9 cellular contexts compared by ENCODE assay signal in the genomic region with DNA sequence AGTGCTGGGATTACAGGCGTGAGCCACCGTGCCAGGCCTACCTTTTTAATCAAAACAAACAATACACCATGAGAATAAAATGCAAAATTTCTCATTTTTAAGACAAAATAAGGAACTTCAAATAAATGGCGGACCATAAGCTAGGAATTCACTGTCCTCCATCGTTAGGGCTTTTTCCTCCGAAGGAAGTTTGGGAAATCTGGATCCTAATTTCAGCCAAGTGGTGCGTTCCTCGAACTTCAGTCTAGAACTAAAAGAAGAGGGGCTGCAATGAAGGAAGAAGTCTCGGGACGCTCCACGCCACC. TPM values are rescaled to one million over a fixed set of nuclear protein-coding genes. Genes with fewer than 3 reads are reported as not detected.
DNase-seq lines count a peak whose midpoint lies in the region; ATAC-seq and TF ChIP-seq lines count a peak whose summit lies in the region.
"Had no signal": no experiment of that assay in that cellular context is flagged by ENCODE, and none has a peak within 500 bp of the region (broad histone marks: within the 10 kb centered on the region; RNA-seq: fewer than 3 reads in every experiment).

No MANE protein-coding gene starts in this region.

- H3K36me3 Mint-ChIP-seq in activated CD8-positive, alpha-beta T cell treated with anti-CD3 and anti-CD28 coated beads for 36 hours (ENCODE audit: low read depth) = no peaks in the 10 kb centered on the region

- TF ChIP-seq POLR2A in HCT116 (IDR thresholded peaks at IDR 0.05; ENCODE audit: borderline replicate concordance, extremely low read depth, insufficient read depth, insufficient read length) (no peak), spleen (IDR thresholded peaks at IDR 0.05) (no peak)

- H2AFZ ChIP-seq in HCT116 (ENCODE audit: low read depth, low read length, poor library complexity, severe bottlenecking) = peak overlapping the region; percentile 87

- H3K27me3 ChIP-seq in HCT116 (ENCODE audit: insufficient read depth, low read length) (no peaks in the 10 kb centered on the region), right cardiac atrium (ENCODE audit: control insufficient read depth, insufficient read depth) (no peaks in the 10 kb centered on the region), spleen (replicated peaks in 1 of 7) (peaks cover 0 to 4% (median 0%) of the 10 kb centered on the region in 7 donors)

- H3K36me3 ChIP-seq in HCT116 (ENCODE audit: control insufficient read depth in 1 of 2, insufficient read depth in 2 of 2, low read length in 2 of 2) (no peaks in the 10 kb centered on the region), spleen (no peaks in the 10 kb centered on the region)

- no peaks in the 10 kb centered on the region for H3K27me3 Mint-ChIP-seq in activated CD8-positive, alpha-beta T cell treated with anti-CD3 and anti-CD28 coated beads for 36 hours

- peaks cover 37% of the 10 kb centered on the region for H3K79me2 ChIP-seq in HCT116 (ENCODE audit: insufficient read depth, low read length)

- H3K27ac ChIP-seq in HCT116 (ENCODE audit: low read depth, low read length) (peak overlapping the region; percentile 78), right cardiac atrium (ENCODE audit: low read length) (peak overlapping the region; percentile 70), spleen (peak overlapping the region in 7 of 8 donors; percentile 84 to 93 (median 91))

- H3K4me3 ChIP-seq in HCT116 (replicated peaks in 1 of 2; ENCODE audit: low read depth in 1 of 2, low read length in 2 of 2) = no peak overlapping the region
- peak overlapping the region; percentile 27 for H3K4me3 ChIP-seq in right cardiac atrium (ENCODE audit: low read length)
- H3K4me3 ChIP-seq in spleen = peak overlapping the region; percentile 54 to 86 (median 76)

- H3K9me3 Mint-ChIP-seq in activated CD8-positive, alpha-beta T cell treated with anti-CD3 and anti-CD28 coated beads for 36 hours = no peaks in the 10 kb centered on the region

- CTCF ChIA-PET in HCT116 (lab: Charles Lee) = interaction anchor here (1.0 to 1.4 kb wide), 2 partner anchors 17 to 19 kb away, joined by 3 to 4 read pairs; no protein-coding TSS in a partner anchor
- CTCF ChIA-PET in activated CD8-positive, alpha-beta T cell treated with anti-CD3 and anti-CD28 coated beads for 36 hours (lab: Charles Lee) = interaction anchor here (0.6 to 2.1 kb wide), 8 partner anchors 12 to 848 kb away, joined by 3 to 9 read pairs (median 3); no protein-coding TSS in a partner anchor

- peaks cover 27% of the 10 kb centered on the region for H3K4me1 Mint-ChIP-seq in activated CD8-positive, alpha-beta T cell treated with anti-CD3 and anti-CD28 coated beads for 36 hours (ENCODE audit: low read depth)

- BruUV-seq in HCT116 (replicated peaks; lab: Mats Ljungman, UMichigan) = no TSS peak

- H3K9me3 ChIP-seq in HCT116 (ENCODE audit: control insufficient read depth in 1 of 2, insufficient read depth in 1 of 2, low read depth in 1 of 2, low read length in 2 of 2) = no peaks in the 10 kb centered on the region
- H3K9me3 ChIP-seq in right cardiac atrium (ENCODE audit: control insufficient read depth, low read length) = no peaks in the 10 kb centered on the region
- no peaks in the 10 kb centered on the region for H3K9me3 ChIP-seq in spleen

- 31% methylated on average over 10 of the region's 10 CpGs for WGBS in right cardiac atrium
- WGBS in spleen, 5 donors = 35 to 47% (median 39%) methylated on average over 10 of the region's 10 CpGs

- no peak for DNase-seq in HCT116 (ENCODE audit: low read depth, low spot score)
- DNase-seq in activated CD8-positive, alpha-beta T cell treated with anti-CD3 and anti-CD28 coated beads for 36 hours = no peak
- no peak for DNase-seq in right cardiac atrium
- DNase-seq in spleen = no peak
- DNase-seq in SKM-1 (lab: John Stamatoyannopoulos, UW; ENCODE audit: unreplicated experiment) = no peak
- no peak for DNase-seq in activated gamma-delta T cell treated with Interleukin-2 at 50 U/mL for 16 hours
- no peak for DNase-seq in hepatic stellate cell (ENCODE audit: low spot score)

- H3K4me3 Mint-ChIP-seq in activated CD8-positive, alpha-beta T cell treated with anti-CD3 and anti-CD28 coated beads for 36 hours = peak overlapping the region; percentile 88

- POLR2A ChIA-PET in HCT116 (lab: Charles Lee) = interaction anchor here (1.3 to 1.5 kb wide), 2 partner anchors 18 to 324 kb away, joined by 6 to 7 read pairs; no protein-coding TSS in a partner anchor
- POLR2A ChIA-PET in activated CD8-positive, alpha-beta T cell treated with anti-CD3 and anti-CD28 coated beads for 36 hours (lab: Charles Lee) = interaction anchor here (1.5 to 1.7 kb wide), 2 partner anchors 25 to 103 kb away, joined by 4 to 8 read pairs; partner anchors contain the start of genes NUSAP1 and OIP5

- no peaks in the 10 kb centered on the region for H3K9me2 ChIP-seq in HCT116 (ENCODE audit: insufficient read depth)

- peak; percentile 18; the same call in 1 of the 2 replicates for TF ChIP-seq RAD21 in HCT116 (IDR thresholded peaks at IDR 0.05; ENCODE audit: low read depth)

- peak overlapping the region; percentile 78 for H3K4me2 ChIP-seq in HCT116 (ENCODE audit: low read length)

- peak overlapping the region; percentile 93 for H3K27ac Mint-ChIP-seq in activated CD8-positive, alpha-beta T cell treated with anti-CD3 and anti-CD28 coated beads for 36 hours

- RAD21 ChIA-PET in HCT116 (lab: Charles Lee; ENCODE audit: low non-redundant PET in 1 of 2, low total read pairs in 2 of 2, uncharacterized antibody in 2 of 2, unreplicated experiment in 2 of 2) = interaction anchor here in 1 of 2 experiments (1.3 kb wide), 1 partner anchor 19 kb away, joined by 8 read pairs; no protein-coding TSS in a partner anchor

- TF ChIP-seq CTCF in HCT116 (IDR thresholded peaks at IDR 0.05 in 2 of 3, conservative IDR thresholded peaks at IDR 0.05 in 1 of 3; ENCODE audit: borderline replicate concordance in 1 of 3, insufficient read depth in 1 of 3, low read depth in 2 of 3, low read length in 2 of 3) (no peak), spleen (IDR thresholded peaks at IDR 0.05 in 8 of 11, conservative IDR thresholded peaks at IDR 0.05 in 3 of 11) (no peak)
- TF ChIP-seq CTCF in activated CD8-positive, alpha-beta T cell treated with anti-CD3 and anti-CD28 coated beads for 36 hours (IDR thresholded peaks at IDR 0.05) = no peak

- intact Hi-C loops in HCT116 (cut with micrococcal nuclease) = no loop called here
- intact Hi-C loops in activated CD8-positive, alpha-beta T cell treated with anti-CD3 and anti-CD28 coated beads for 36 hours (cut with micrococcal nuclease) = loop anchor here (5.0 kb wide), 1 partner anchor 113 kb away; the partner anchor contains the start of gene INO80
- intact Hi-C loops in right cardiac atrium (cut with DNase I) = no loop called here
- intact Hi-C loops in spleen (cut with DNase I; ENCODE audit: low total_unique reads) = no loop called here

- H4K20me1 ChIP-seq in HCT116 (ENCODE audit: insufficient read depth) = no peaks in the 10 kb centered on the region

- no peak for ATAC-seq in HCT116
- ATAC-seq in activated CD8-positive, alpha-beta T cell treated with anti-CD3 and anti-CD28 coated beads for 36 hours = no peak
- ATAC-seq in right cardiac atrium = no peak
- ATAC-seq in HG03442 (IDR thresholded peaks at IDR 0.05; ENCODE audit: unreplicated experiment) = no peak

- H3K4me1 ChIP-seq in HCT116 (ENCODE audit: control insufficient read depth in 1 of 2, insufficient read depth in 2 of 2, low read length in 2 of 2) (peaks cover 6 to 22% of the 10 kb centered on the region in 2 experiments; a peak in 3 of 4 replicates), right cardiac atrium (ENCODE audit: control insufficient read depth, insufficient read depth, low read length) (peaks cover 7% of the 10 kb centered on the region), spleen (peaks cover 10 to 45% (median 26%) of the 10 kb centered on the region in 6 donors)

- H3K9ac ChIP-seq in HCT116 (ENCODE audit: low read length) = no peak overlapping the region

TF ChIP-seq in HCT116, 20 proteins besides CTCF, POLR2A, EP300 and RAD21:
- 0 out of 2 replicates have a peak, but pooled peaks have one; percentile 11 for TF ChIP-seq SIN3A (IDR thresholded peaks at IDR 0.05; ENCODE audit: low read depth)
- no peak for TF ChIP-seq EZH2phosphoT487 (IDR thresholded peaks at IDR 0.05; ENCODE audit: borderline replicate concordance)

RNA-seq across cellular contexts. Expression of gene EXD1, which starts 0.3 kb away (rescaled TPM):
- total RNA-seq in HCT116 (2021; ENCODE audit: unreplicated experiment) (not detected), right cardiac atrium (not detected), spleen (not detected)
- not detected in 2 replicates for polyA plus RNA-seq in HCT116 (2012)
- not detected for total RNA-seq in activated CD8-positive, alpha-beta T cell treated with anti-CD3 and anti-CD28 coated beads for 36 hours
- polyA plus RNA-seq in right cardiac atrium (not detected), spleen (not detected)
- total RNA-seq: RPMI7951 had no signal

RNA-seq across cellular contexts. Expression of gene CHP1, which starts 0.8 kb away (rescaled TPM):
- total RNA-seq in HCT116 (2021; ENCODE audit: unreplicated experiment) = 101 TPM
- polyA plus RNA-seq in HCT116 (2012) = 51.5 and 54.3 TPM in 2 replicates
- total RNA-seq in activated CD8-positive, alpha-beta T cell treated with anti-CD3 and anti-CD28 coated beads for 36 hours = 10 to 100 TPM; 31.6 to 34.7 TPM
- total RNA-seq in right cardiac atrium = 100 to 1,000 TPM in 3 of 4 donors, 10 to 100 TPM in 1; 91.2 to 129 (median 111) TPM
- polyA plus RNA-seq in right cardiac atrium = 44.2 TPM
- total RNA-seq in spleen = 100 to 1,000 TPM in 2 of 7 donors, 10 to 100 TPM in 5; 52.2 to 127 (median 60.0) TPM
- polyA plus RNA-seq in spleen = 10 to 100 TPM; 12.7 to 19.9 (median 14.5) TPM

Comparison
In these comparisons a context has a peak if more than half of its experiments do, and no peak if none do; other contexts are left out.
1. H3K4me3 ChIP-seq: peak in right cardiac atrium (single experiment) and spleen (8 of 8); none in HCT116 (0 of 2).
2. Peak in every context shown above with its lines, with median percentiles within 50 percentile points of each other: H3K27ac ChIP-seq.